ENCODE assay signal across 8 cellular contexts in the genomic region with DNA sequence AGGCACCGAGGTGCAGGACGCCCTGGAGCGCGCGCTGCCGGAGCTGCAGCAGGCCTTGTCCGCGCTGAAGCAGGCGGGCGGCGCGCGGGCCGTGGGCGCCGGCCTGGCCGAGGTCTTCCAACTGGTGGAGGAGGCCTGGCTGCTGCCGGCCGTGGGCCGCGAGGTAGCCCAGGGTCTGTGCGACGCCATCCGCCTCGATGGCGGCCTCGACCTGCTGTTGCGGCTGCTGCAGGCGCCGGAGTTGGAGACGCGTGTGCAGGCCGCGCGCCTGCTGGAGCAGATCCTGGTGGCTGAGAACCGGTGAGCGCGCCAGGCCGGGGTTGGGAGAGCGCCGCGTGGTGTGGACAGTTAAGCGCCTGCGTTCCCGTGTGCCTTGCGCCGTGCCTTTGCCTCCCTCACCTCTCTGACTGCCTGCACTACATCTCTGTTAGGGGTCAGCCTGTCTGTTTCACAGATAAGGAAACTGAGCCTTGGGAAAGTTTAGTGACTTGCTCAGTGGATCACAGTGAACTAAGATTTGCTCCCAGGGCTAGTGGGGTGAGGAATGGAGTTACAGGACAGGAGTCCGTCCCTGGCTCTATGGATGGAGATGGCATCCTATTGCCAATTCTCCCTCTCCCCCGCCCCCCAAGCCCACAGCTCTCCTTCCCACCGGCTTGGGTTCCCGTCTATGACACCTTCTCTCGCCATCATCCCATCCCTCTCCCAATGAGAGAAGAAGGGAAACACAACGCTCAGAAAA. TPM values are rescaled to one million over a fixed set of nuclear protein-coding genes. Genes with fewer than 3 reads are reported as not detected.
A peak's percentile ranks its signal among the peaks of the same experiment; 100 is the strongest.
DNase-seq lines count a peak whose midpoint lies in the region; ATAC-seq and TF ChIP-seq lines count a peak whose summit lies in the region.

No MANE protein-coding gene starts in this region.

- H3K27ac ChIP-seq in adrenal gland, result peak overlapping the region in 4 of 5 donors; percentile 36 to 93 (median 85)

- peak overlapping the region; percentile 81 for H3K4me3 Mint-ChIP-seq in stimulated activated memory B cell treated with anti-CD40 and anti-IgM and Interleukin-4, amounts not matched to agents 10 μg/mL and 1 μg/mL and 100 μg/mL, for 72 hours

- H3K9me3 ChIP-seq in adrenal gland (replicated peaks in 1 of 3), result no peaks in the 10 kb centered on the region

- H3K36me3 Mint-ChIP-seq in stimulated activated memory B cell treated with anti-CD40 and anti-IgM and Interleukin-4, amounts not matched to agents 10 μg/mL and 1 μg/mL and 100 μg/mL, for 72 hours, result peaks cover 5% of the 10 kb centered on the region

- H3K4me1 Mint-ChIP-seq in stimulated activated memory B cell treated with anti-CD40 and anti-IgM and Interleukin-4, amounts not matched to agents 10 μg/mL and 1 μg/mL and 100 μg/mL, for 72 hours, result peaks cover 27% of the 10 kb centered on the region

- H3K27me3 Mint-ChIP-seq in stimulated activated memory B cell treated with anti-CD40 and anti-IgM and Interleukin-4, amounts not matched to agents 10 μg/mL and 1 μg/mL and 100 μg/mL, for 72 hours, result no peaks in the 10 kb centered on the region

- H3K27me3 ChIP-seq in adrenal gland, result no peaks in the 10 kb centered on the region

- TF ChIP-seq POLR2A in adrenal gland (IDR thresholded peaks at IDR 0.05), result peak; percentile 10 to 11

- no peak for TF ChIP-seq CTCF in adrenal gland (IDR thresholded peaks at IDR 0.05)

- H3K4me3 ChIP-seq in Jurkat, Clone E6-1 (ENCODE audit: low read length), result peak overlapping the region; percentile 71
- peak overlapping the region in 2 of 4 donors; percentile 12 to 76 for H3K4me3 ChIP-seq in adrenal gland

- intact Hi-C loops in adrenal gland (cut with DNase I), result no loop called here

- H3K4me1 ChIP-seq in adrenal gland (replicated peaks in 1 of 2), result peaks cover 33 to 34% of the 10 kb centered on the region in 2 donors

- peak overlapping the region; percentile 86 for H3K27ac Mint-ChIP-seq in stimulated activated memory B cell treated with anti-CD40 and anti-IgM and Interleukin-4, amounts not matched to agents 10 μg/mL and 1 μg/mL and 100 μg/mL, for 72 hours

- DNase-seq in Ammon's horn (ENCODE audit: low spot score) (peak; percentile 52), adrenal gland (peak in 6 of 7 donors; percentile 30 to 54 (median 51)), iPS-NIHi11 (ENCODE audit: low spot score) (peak; percentile 48), NOMO-1 (lab: John Stamatoyannopoulos, UW; ENCODE audit: unreplicated experiment in 2 of 2) (no peak)
- no peak for DNase-seq in Jurkat, Clone E6-1 (ENCODE audit: low read depth, low spot score)

- H3K9me3 Mint-ChIP-seq in stimulated activated memory B cell treated with anti-CD40 and anti-IgM and Interleukin-4, amounts not matched to agents 10 μg/mL and 1 μg/mL and 100 μg/mL, for 72 hours, result no peaks in the 10 kb centered on the region

- WGBS in adrenal gland, 4 donors, result 7 to 76% (median 19%) methylated on average over 6 to 53 of the region's 53 CpGs

- ATAC-seq in GM18907 (IDR thresholded peaks at IDR 0.05; ENCODE audit: unreplicated experiment) (peak; percentile 12), GM19452 (IDR thresholded peaks at IDR 0.05; ENCODE audit: unreplicated experiment) (no peak)
- ATAC-seq in stimulated activated memory B cell treated with anti-CD40 and anti-IgM and Interleukin-4, amounts not matched to agents 10 μg/mL and 1 μg/mL and 100 μg/mL, for 72 hours, result peak; percentile 2

- H3K36me3 ChIP-seq in adrenal gland (replicated peaks in 1 of 2), result no peaks in the 10 kb centered on the region

RNA-seq across cellular contexts. Expression of a gene that starts 0.9 kb away (rescaled TPM):
- polyA plus RNA-seq in Jurkat, Clone E6-1 (2012; ENCODE audit: insufficient read depth, insufficient read length), result 3.7 TPM
- 10 to 100 TPM; 20.7 to 40.0 (median 28.2) TPM for total RNA-seq in adrenal gland
- polyA plus RNA-seq in adrenal gland, result 10 to 100 TPM; 10.8 to 22.6 (median 16.0) TPM

RNA-seq across cellular contexts. Expression of a gene that starts 2.3 kb away (rescaled TPM):
- polyA plus RNA-seq in Jurkat, Clone E6-1 (2012; ENCODE audit: insufficient read depth, insufficient read length), result not detected
- total RNA-seq in adrenal gland, result 100 to 1,000 TPM; 140 to 470 (median 223) TPM
- 100 to 1,000 TPM in 2 of 3 donors, 10 to 100 TPM in 1; 69.9 to 184 (median 122) TPM for polyA plus RNA-seq in adrenal gland

RNA-seq across cellular contexts. Expression of a gene that starts 7.4 kb away (rescaled TPM):
- not detected for polyA plus RNA-seq in Jurkat, Clone E6-1 (2012; ENCODE audit: insufficient read depth, insufficient read length)
- total RNA-seq in adrenal gland, result not detected
- polyA plus RNA-seq in adrenal gland, result not detected

RNA-seq across cellular contexts. Expression of a gene that starts 15.0 kb away (rescaled TPM):
- polyA plus RNA-seq in Jurkat, Clone E6-1 (2012; ENCODE audit: insufficient read depth, insufficient read length), result 112 TPM
- 100 to 1,000 TPM; 160 to 204 (median 180) TPM for total RNA-seq in adrenal gland
- 100 to 1,000 TPM in 2 of 3 donors, 10 to 100 TPM in 1; 74.2 to 201 (median 111) TPM for polyA plus RNA-seq in adrenal gland

RNA-seq across cellular contexts. Expression of a gene that starts 33.6 kb away (rescaled TPM):
- polyA plus RNA-seq in Jurkat, Clone E6-1 (2012; ENCODE audit: insufficient read depth, insufficient read length), result 0.70 TPM
- total RNA-seq in adrenal gland, result 10 to 100 TPM; 35.6 to 79.8 (median 49.9) TPM
- polyA plus RNA-seq in adrenal gland, result 100 to 1,000 TPM in 1 of 3 donors, 10 to 100 TPM in 2; 13.3 to 104 (median 15.4) TPM

Comparison
In these comparisons a context has a peak if more than half of its experiments do, and no peak if none do; other contexts are left out.
1. DNase-seq: peak in Ammon's horn (single experiment), adrenal gland (6 of 7) and iPS-NIHi11 (single experiment); none in Jurkat, Clone E6-1 (single experiment) and NOMO-1 (0 of 2).